ENCODE assay signal across 20 cellular contexts in the genomic region with DNA sequence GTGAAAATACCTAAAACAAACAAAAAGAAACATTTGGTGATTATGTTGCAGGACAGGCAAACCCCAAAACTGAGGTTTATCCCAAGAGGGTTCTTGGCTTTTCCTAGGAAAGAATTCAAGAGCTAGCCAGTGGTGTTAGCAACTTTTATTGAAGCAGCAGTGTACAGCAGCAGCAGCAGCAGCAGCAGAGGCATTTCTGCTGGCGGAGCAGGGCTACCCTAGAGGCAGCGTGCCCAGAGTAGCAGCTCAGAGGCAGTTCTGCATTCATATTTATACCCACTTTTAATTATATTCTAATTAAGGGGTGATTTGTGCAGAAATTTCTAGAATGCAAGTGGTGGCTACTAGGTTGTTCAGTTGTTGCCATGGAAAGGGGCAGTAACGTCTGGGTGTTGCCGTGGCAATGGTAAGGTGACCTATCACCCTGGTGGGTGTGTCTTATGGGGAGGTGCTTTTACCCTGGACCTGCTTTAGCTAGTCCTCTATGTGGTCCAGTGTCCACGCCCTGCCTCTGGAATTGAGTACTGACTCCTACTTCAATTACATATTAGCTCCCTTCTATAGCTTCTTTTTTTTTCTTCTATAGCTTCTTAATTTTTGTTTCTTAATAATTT. TPM values are rescaled to one million over a fixed set of nuclear protein-coding genes. Genes with fewer than 3 reads are reported as not detected.
DNase-seq lines count a peak whose midpoint lies in the region; ATAC-seq and FAIRE-seq lines count a peak whose summit lies in the region.
"Had no signal": no experiment of that assay in that cellular context is flagged by ENCODE, and none has a peak within 500 bp of the region (broad histone marks: within the 10 kb centered on the region; RNA-seq: fewer than 3 reads in every experiment).

No MANE protein-coding gene starts in this region.

- H3K9ac ChIP-seq in skeletal muscle tissue (ENCODE audit: low read depth in 1 of 3, low read length in 3 of 3): peak overlapping the region in 1 of 3 donors; percentile 33
- H3K9ac ChIP-seq: KMS-11 had no signal

- H3K36me3 ChIP-seq in iPS DF 6.9 (ENCODE audit: control insufficient read depth, insufficient read depth, low read length) (no peaks in the 10 kb centered on the region; the same call in 1 of the 2 replicates), skeletal muscle tissue (ENCODE audit: control insufficient read depth in 3 of 3, insufficient read depth in 3 of 3, low read length in 3 of 3) (no peaks in the 10 kb centered on the region), small intestine (ENCODE audit: control insufficient read depth in 2 of 2, insufficient read depth in 2 of 2, low read length in 2 of 2) (no peaks in the 10 kb centered on the region)

- H3K4me3 ChIP-seq in iPS DF 6.9 (ENCODE audit: low read length) (no peak overlapping the region), skeletal muscle tissue (ENCODE audit: low read length in 3 of 3) (no peak overlapping the region), small intestine (ENCODE audit: low read depth in 1 of 2, low read length in 2 of 2) (no peak overlapping the region)
- H3K4me3 ChIP-seq: dorsolateral prefrontal cortex had no signal

- H3K27me3 ChIP-seq in iPS DF 6.9 (ENCODE audit: control insufficient read depth, insufficient read depth, low read length): no peaks in the 10 kb centered on the region
- H3K27me3 ChIP-seq in skeletal muscle tissue (ENCODE audit: control insufficient read depth in 3 of 3, insufficient read depth in 3 of 3, low read length in 3 of 3): no peaks in the 10 kb centered on the region
- H3K27me3 ChIP-seq in small intestine (ENCODE audit: control insufficient read depth in 2 of 2, insufficient read depth in 2 of 2, low read length in 2 of 2): no peaks in the 10 kb centered on the region
- H3K27me3 ChIP-seq: dorsolateral prefrontal cortex had no signal

- WGBS in iPS DF 6.9 (ENCODE audit: insufficient coverage, insufficient read length): no CpG with 5 or more reads among the region's 5 CpGs
- WGBS in small intestine, 3 donors: 77 to 93% (median 87%) methylated on average over 5 of the region's 5 CpGs

- DNase-seq in DMS 273 (lab: John Stamatoyannopoulos, UW; ENCODE audit: unreplicated experiment): peak; percentile 5
- no peak for DNase-seq in DMS 273 treated with DMSO at 0.1 percent for 48 hours (lab: John Stamatoyannopoulos, UW)
- peak; percentile 50 for DNase-seq in astrocyte of the hippocampus (ENCODE audit: low read depth, low spot score)
- DNase-seq in iPS DF 6.9 (ENCODE audit: low read depth, low spot score): peak; percentile 16
- no peak for DNase-seq in HCEC 1CT
- no peak for DNase-seq in small intestine
- DNase-seq: activated CD4-positive, alpha-beta T cell treated with anti-CD3 and anti-CD28 coated beads, Interleukin-2, amount 50 U/mL, for 4 hours; CD4-positive, CD25-positive, alpha-beta regulatory T cell; dorsolateral prefrontal cortex; GF-D8; NCI-H1694 treated with DMSO at 0.1 percent for 48 hours; NCI-H526 treated with DMSO at 0.1 percent for 48 hours; SHP77 treated with DMSO at 0.1 percent for 48 hours; stimulated activated CD4-positive, alpha-beta T cell treated with anti-CD3 and anti-CD28 coated beads, Interleukin-4, amount 100 ng/mL, for 24 hours; T-helper 9 cell had no signal

- ATAC-seq in HG02763 (IDR thresholded peaks at IDR 0.05; ENCODE audit: unreplicated experiment): no peak
- ATAC-seq: stimulated activated effector memory CD8-positive, alpha-beta T cell treated with anti-CD3 and anti-CD28 coated beads, Interleukin-12 subunit alpha, Interleukin-12 subunit beta, amount 100 ng/mL, for 72 hours had no signal

- no peak for FAIRE-seq in small intestine (lab: Jason Lieb, UNC)

- H3K9me3 ChIP-seq in iPS DF 6.9 (ENCODE audit: control insufficient read depth, insufficient read depth, low read length) (no peaks in the 10 kb centered on the region), skeletal muscle tissue (ENCODE audit: control insufficient read depth in 3 of 3, low read length in 3 of 3) (no peaks in the 10 kb centered on the region), small intestine (ENCODE audit: control insufficient read depth, low read depth) (no peaks in the 10 kb centered on the region)

- H3K4me1 ChIP-seq in iPS DF 6.9 (ENCODE audit: control insufficient read depth, insufficient read depth, low read length) (no peaks in the 10 kb centered on the region; the same call in 1 of the 2 replicates), skeletal muscle tissue (ENCODE audit: control insufficient read depth in 3 of 3, insufficient read depth in 3 of 3, low read length in 3 of 3) (peaks cover 42 to 51% (median 47%) of the 10 kb centered on the region in 3 donors), small intestine (ENCODE audit: control insufficient read depth in 2 of 2, insufficient read depth in 1 of 2, low read depth in 1 of 2, low read length in 1 of 2) (peaks cover 2 to 6% of the 10 kb centered on the region in 2 donors)

- no peak overlapping the region for H3K27ac ChIP-seq in iPS DF 6.9 (ENCODE audit: low read length)
- H3K27ac ChIP-seq in skeletal muscle tissue (ENCODE audit: low read depth, low read length): peak overlapping the region; percentile 1
- H3K27ac ChIP-seq in small intestine (ENCODE audit: low read depth in 1 of 2, low read length in 1 of 2): no peak overlapping the region
- H3K27ac ChIP-seq: 22Rv1, dorsolateral prefrontal cortex, KMS-11 had no signal

RNA-seq across cellular contexts. Expression of a gene that starts 53.9 kb away (rescaled TPM):
- total RNA-seq in skeletal muscle tissue: 83.0 TPM
- 10 to 100 TPM in 2 of 3 donors, 1 to 10 TPM in 1; 8.9 to 32.2 (median 11.6) TPM for polyA plus RNA-seq in small intestine

Comparison
In these comparisons a context has a peak if more than half of its experiments do, and no peak if none do; other contexts are left out.
1. DNase-seq: peak in DMS 273 (single experiment), astrocyte of the hippocampus (single experiment) and iPS DF 6.9 (single experiment); none in DMS 273 treated with DMSO at 0.1 percent for 48 hours (single experiment), HCEC 1CT (single experiment) and small intestine (single experiment).